12 cellular contexts compared by ENCODE assay signal in genomic region chr5:74272019-74272775, GRCh38.
DNase-seq lines count a peak whose midpoint lies in the region; ATAC-seq and TF ChIP-seq lines count a peak whose summit lies in the region.
"Had no signal": no experiment of that assay in that cellular context is flagged by ENCODE, and none has a peak within 500 bp of the region (broad histone marks: within the 10 kb centered on the region; RNA-seq: fewer than 3 reads in every experiment).

No MANE protein-coding gene starts in this region.

- H3K9me3 ChIP-seq in Loucy (ENCODE audit: insufficient read depth, low read depth, low read length), result no peaks in the 10 kb centered on the region
- H3K9me3 ChIP-seq in mammary epithelial cell (replicated peaks; ENCODE audit: insufficient read depth, low read length), result no peaks in the 10 kb centered on the region
- H3K9me3 ChIP-seq: right atrium auricular region had no signal

- peak overlapping the region; percentile 48; the same call in 1 of the 2 replicates for H2AFZ ChIP-seq in Loucy (ENCODE audit: low read length)
- H2AFZ ChIP-seq in mammary epithelial cell (ENCODE audit: low read depth, low read length), result peak overlapping the region; percentile 51

- H3K4me3 ChIP-seq in Loucy (ENCODE audit: low read length, poor library complexity, severe bottlenecking), result no peak overlapping the region
- no peak overlapping the region for H3K4me3 ChIP-seq in mammary epithelial cell (replicated peaks in 1 of 3; ENCODE audit: insufficient read depth in 1 of 3, low read depth in 2 of 3, low read length in 3 of 3)
- H3K4me3 ChIP-seq in kidney epithelial cell (ENCODE audit: low read depth, low read length), result no peak overlapping the region
- H3K4me3 ChIP-seq: heart left ventricle, right atrium auricular region had no signal

- H3K36me3 ChIP-seq in Loucy (ENCODE audit: insufficient read depth, low read length) (no peaks in the 10 kb centered on the region), mammary epithelial cell (ENCODE audit: insufficient read depth, low read length) (no peaks in the 10 kb centered on the region), kidney epithelial cell (ENCODE audit: control insufficient read depth, insufficient read depth, low read length) (no peaks in the 10 kb centered on the region)
- H3K36me3 ChIP-seq: heart left ventricle, right atrium auricular region had no signal

- dilution Hi-C loops in mammary epithelial cell (cut with HindIII; ENCODE audit: low sequenced_read_pairs), result no loop called here

- no peak overlapping the region for H3K9ac ChIP-seq in Loucy (ENCODE audit: low read depth, low read length, poor library complexity, severe bottlenecking)
- H3K9ac ChIP-seq in mammary epithelial cell (ENCODE audit: insufficient read depth, low read length), result no peak overlapping the region

- H3K27ac ChIP-seq in mammary epithelial cell (ENCODE audit: insufficient read depth, low read depth, low read length), result no peak overlapping the region
- H3K27ac ChIP-seq: right atrium auricular region had no signal

- CTCF ChIA-PET in mammary epithelial cell (lab: Charles Lee; ENCODE audit: low non-redundant PET), result interaction anchor here (0.8 to 1.0 kb wide), 2 partner anchors 74 to 152 kb away, joined by 4 to 8 read pairs; no protein-coding TSS in a partner anchor

- no peak for TF ChIP-seq CTCF in Loucy (conservative IDR thresholded peaks at IDR 0.05; ENCODE audit: low read length)
- no peak for TF ChIP-seq CTCF in mammary epithelial cell (conservative IDR thresholded peaks at IDR 0.05 in 1 of 2, IDR thresholded peaks at IDR 0.05 in 1 of 2; ENCODE audit: extremely low read depth in 1 of 2, insufficient read depth in 1 of 2, low read depth in 1 of 2, low read length in 2 of 2)
- TF ChIP-seq CTCF in kidney epithelial cell (IDR thresholded peaks at IDR 0.05; ENCODE audit: insufficient read depth, low read length, poor library complexity, severe bottlenecking), result no peak
- no peak for TF ChIP-seq CTCF in GM13976 (IDR thresholded peaks at IDR 0.05; ENCODE audit: borderline replicate concordance, control extremely low read depth, extremely low read depth, insufficient read depth, missing control alignments)

- H3K4me1 ChIP-seq in Loucy (ENCODE audit: insufficient read depth, low read length, poor library complexity, severe bottlenecking), result no peaks in the 10 kb centered on the region
- peaks cover 12% of the 10 kb centered on the region for H3K4me1 ChIP-seq in mammary epithelial cell (ENCODE audit: insufficient read depth, low read length)
- H3K4me1 ChIP-seq: right atrium auricular region had no signal

- H3K27me3 ChIP-seq in Loucy (ENCODE audit: insufficient read depth, low read length, poor library complexity, severe bottlenecking) (no peaks in the 10 kb centered on the region), mammary epithelial cell (ENCODE audit: insufficient read depth, low read length) (no peaks in the 10 kb centered on the region), kidney epithelial cell (ENCODE audit: control insufficient read depth, insufficient read depth, low read length) (no peaks in the 10 kb centered on the region)
- H3K27me3 ChIP-seq: heart left ventricle, right atrium auricular region had no signal

- DNase-seq in AG08395 (ENCODE audit: low spot score) (peak; percentile 63), mammary epithelial cell (peak; percentile 42), kidney epithelial cell (ENCODE audit: low read depth) (peak; percentile 83), NCI-H128 (lab: John Stamatoyannopoulos, UW; ENCODE audit: unreplicated experiment) (no peak), GM13976 (ENCODE audit: low spot score) (no peak)
- DNase-seq: activated naive CD8-positive, alpha-beta T cell treated with anti-CD3 and anti-CD28 coated beads, Interleukin-2, amount 10 ng/mL, durations not matched to agents 7 days and 5 days; heart left ventricle; NCI-H146 had no signal

- H3K4me2 ChIP-seq in Loucy (ENCODE audit: low read depth, low read length, poor library complexity, severe bottlenecking) (no peak overlapping the region), mammary epithelial cell (ENCODE audit: insufficient read depth, low read depth, low read length) (peak overlapping the region; percentile 0)

- intact Hi-C loops in mammary epithelial cell (cut with micrococcal nuclease), result loop anchor here (2.0 kb wide), 1 partner anchor 31 kb away; no protein-coding TSS in a partner anchor

- H3K79me2 ChIP-seq in Loucy (ENCODE audit: insufficient read depth, low read length) (no peaks in the 10 kb centered on the region), mammary epithelial cell (ENCODE audit: insufficient read depth, low read length) (no peaks in the 10 kb centered on the region)

- WGBS in mammary epithelial cell (ENCODE audit: low coverage, missing lambda C conversion rate), result 94% methylated on average over 2 of the region's 2 CpGs

- no peaks in the 10 kb centered on the region for H3K9me2 ChIP-seq in Loucy (replicated peaks; ENCODE audit: low read depth, low read length)

- H3F3A ChIP-seq in Loucy (ENCODE audit: low read depth), result no peaks in the 10 kb centered on the region

- no TSS peak for BruUV-seq in mammary epithelial cell (replicated peaks; lab: Mats Ljungman, UMichigan)

- ATAC-seq in GM19463 (IDR thresholded peaks at IDR 0.05; ENCODE audit: unreplicated experiment) (no peak), HG03432 (IDR thresholded peaks at IDR 0.05; ENCODE audit: unreplicated experiment) (no peak)
- ATAC-seq: heart left ventricle had no signal

- H4K20me1 ChIP-seq in Loucy (ENCODE audit: insufficient read depth, low read length, poor library complexity, severe bottlenecking) (no peaks in the 10 kb centered on the region), mammary epithelial cell (ENCODE audit: insufficient read depth, low read length) (no peaks in the 10 kb centered on the region)

- in situ Hi-C loops in mammary epithelial cell (cut with MboI; ENCODE audit: low sequenced_read_pairs in 2 of 2), result no loop called here
- in situ Hi-C loops in GM13976 (cut with MboI; ENCODE audit: low sequenced_read_pairs, unreplicated experiment), result no loop called here

Comparison
In these comparisons a context has a peak if more than half of its experiments do, and no peak if none do; other contexts are left out.
1. DNase-seq: peak in AG08395 (single experiment), mammary epithelial cell (single experiment) and kidney epithelial cell (single experiment); none in NCI-H128 (single experiment) and GM13976 (single experiment).